In the genomic region with DNA sequence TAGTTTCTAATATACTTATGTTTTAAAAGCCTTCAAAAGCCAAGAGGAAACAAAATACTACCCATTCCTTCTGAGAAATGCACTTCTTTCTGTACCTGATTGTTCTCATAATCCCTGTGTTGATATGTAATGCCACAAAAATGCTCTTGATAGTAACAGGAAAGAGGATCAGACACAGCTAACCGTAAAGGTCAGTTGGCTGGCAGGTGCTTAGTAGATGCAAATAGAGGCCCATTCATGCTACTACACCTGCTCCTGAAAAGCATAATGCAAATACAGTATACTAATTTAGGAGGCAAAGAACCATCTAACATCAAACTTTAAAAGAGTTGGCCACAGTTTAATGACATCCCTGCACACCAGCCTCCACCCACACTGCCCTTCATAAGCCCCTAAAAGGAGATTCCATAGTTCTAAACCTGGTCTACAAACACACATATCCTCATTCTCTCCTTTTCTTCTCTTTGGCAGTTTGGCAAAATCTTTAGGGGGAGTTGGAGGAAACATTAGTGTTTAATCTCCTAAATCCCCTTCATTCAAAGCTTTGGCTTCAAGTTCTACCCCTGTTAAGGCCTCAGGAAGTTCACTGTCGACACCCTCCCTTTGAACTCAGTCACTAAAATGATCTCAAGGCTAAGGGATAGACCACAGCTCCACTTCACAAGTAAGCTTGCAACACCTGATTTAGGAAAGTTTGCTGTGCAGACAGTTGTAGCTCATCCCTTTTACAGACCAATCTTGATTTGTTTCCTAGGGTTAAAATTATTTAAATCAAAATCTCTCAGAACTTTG, we compare ENCODE assay signal across 13 cellular contexts. TPM values are rescaled to one million over a fixed set of nuclear protein-coding genes. Genes with fewer than 3 reads are reported as not detected.
DNase-seq lines count a peak whose midpoint lies in the region; ATAC-seq lines count a peak whose summit lies in the region.
"Had no signal": no experiment of that assay in that cellular context is flagged by ENCODE, and none has a peak within 500 bp of the region (broad histone marks: within the 10 kb centered on the region; RNA-seq: fewer than 3 reads in every experiment).

No MANE protein-coding gene starts in this region.

- H3K27ac ChIP-seq in SK-N-MC, result no peak overlapping the region
- H3K27ac ChIP-seq: epithelial cell of prostate, ovary had no signal

- H3K4me3 ChIP-seq in SK-N-MC, result 0 out of 2 replicates have a peak overlapping the region, but pooled peaks have one; percentile 17
- H3K4me3 ChIP-seq: ovary had no signal

- no peaks in the 10 kb centered on the region for H3K9me3 Mint-ChIP-seq in activated T-cell treated with anti-CD3 and anti-CD28 coated beads, Interleukin-2, amount 50 U/mL, for 24 hours
- no peaks in the 10 kb centered on the region for H3K9me3 Mint-ChIP-seq in effector memory CD8-positive, alpha-beta T cell

- no peak overlapping the region for H3K4me3 Mint-ChIP-seq in activated T-cell treated with anti-CD3 and anti-CD28 coated beads, Interleukin-2, amount 50 U/mL, for 24 hours
- H3K4me3 Mint-ChIP-seq in effector memory CD8-positive, alpha-beta T cell, result no peak overlapping the region
- H3K4me3 Mint-ChIP-seq: immature natural killer cell had no signal

- H3K36me3 Mint-ChIP-seq in activated T-cell treated with anti-CD3 and anti-CD28 coated beads, Interleukin-2, amount 50 U/mL, for 24 hours (ENCODE audit: low read depth), result peaks cover 16% of the 10 kb centered on the region
- peaks cover 9% of the 10 kb centered on the region for H3K36me3 Mint-ChIP-seq in effector memory CD8-positive, alpha-beta T cell (ENCODE audit: insufficient read depth)
- H3K36me3 Mint-ChIP-seq: immature natural killer cell had no signal

- no peak for ATAC-seq in effector memory CD8-positive, alpha-beta T cell (replicated peaks)
- ATAC-seq in GM18907 (IDR thresholded peaks at IDR 0.05; ENCODE audit: unreplicated experiment), result no peak

- no peak for DNase-seq in activated T-cell treated with anti-CD3 and anti-CD28 coated beads, Interleukin-2, amount 50 U/mL, for 24 hours
- DNase-seq in activated T-cell treated with anti-CD3 and anti-CD28 coated beads for 4 hours, result no peak
- peak; percentile 94 for DNase-seq in NCI-H2029 treated with DMSO at 0.1 percent for 48 hours (lab: John Stamatoyannopoulos, UW)
- no peak for DNase-seq in SK-N-MC (ENCODE audit: low read depth, low spot score)
- DNase-seq in renal cortical epithelial cell (ENCODE audit: low read depth), result peak; percentile 35
- no peak for DNase-seq in effector memory CD8-positive, alpha-beta T cell
- DNase-seq in ecto neural progenitor cell (ENCODE audit: low spot score), result no peak
- DNase-seq: amniotic stem cell, immature natural killer cell, NCI-H446, ovary had no signal

- peak overlapping the region; percentile 37 for H3K27ac Mint-ChIP-seq in activated T-cell treated with anti-CD3 and anti-CD28 coated beads, Interleukin-2, amount 50 U/mL, for 24 hours
- no peak overlapping the region for H3K27ac Mint-ChIP-seq in effector memory CD8-positive, alpha-beta T cell

- no peaks in the 10 kb centered on the region for H3K9me3 ChIP-seq in SK-N-MC (ENCODE audit: low read depth, low read length)
- H3K9me3 ChIP-seq: ovary had no signal

- peaks cover 40% of the 10 kb centered on the region for H3K4me1 Mint-ChIP-seq in activated T-cell treated with anti-CD3 and anti-CD28 coated beads, Interleukin-2, amount 50 U/mL, for 24 hours (ENCODE audit: low read depth)
- H3K4me1 Mint-ChIP-seq in effector memory CD8-positive, alpha-beta T cell (ENCODE audit: low read depth in 2 of 2), result peaks cover 26 to 27% of the 10 kb centered on the region in 2 donors

- H3K36me3 ChIP-seq in SK-N-MC (ENCODE audit: insufficient read depth, low read length), result no peaks in the 10 kb centered on the region
- H3K36me3 ChIP-seq: ovary had no signal

- H3K9ac ChIP-seq in SK-N-MC (ENCODE audit: insufficient read length), result no peak overlapping the region

- no peaks in the 10 kb centered on the region for H3K27me3 Mint-ChIP-seq in activated T-cell treated with anti-CD3 and anti-CD28 coated beads, Interleukin-2, amount 50 U/mL, for 24 hours
- H3K27me3 Mint-ChIP-seq in effector memory CD8-positive, alpha-beta T cell, result no peaks in the 10 kb centered on the region

RNA-seq across cellular contexts. Expression of a gene that starts 2.9 kb away (rescaled TPM):
- total RNA-seq in renal cortical epithelial cell, result 160 and 249 TPM in 2 replicates

Comparison
In these comparisons a context has a peak if more than half of its experiments do, and no peak if none do; other contexts are left out.
1. DNase-seq: peak in NCI-H2029 treated with DMSO at 0.1 percent for 48 hours (single experiment) and renal cortical epithelial cell (single experiment); none in activated T-cell treated with anti-CD3 and anti-CD28 coated beads, Interleukin-2, amount 50 U/mL, for 24 hours (single experiment), activated T-cell treated with anti-CD3 and anti-CD28 coated beads for 4 hours (single experiment), SK-N-MC (single experiment), effector memory CD8-positive, alpha-beta T cell (0 of 3) and ecto neural progenitor cell (single experiment).